Comparison of ENCODE assay signal across 8 cellular contexts in the genomic region with DNA sequence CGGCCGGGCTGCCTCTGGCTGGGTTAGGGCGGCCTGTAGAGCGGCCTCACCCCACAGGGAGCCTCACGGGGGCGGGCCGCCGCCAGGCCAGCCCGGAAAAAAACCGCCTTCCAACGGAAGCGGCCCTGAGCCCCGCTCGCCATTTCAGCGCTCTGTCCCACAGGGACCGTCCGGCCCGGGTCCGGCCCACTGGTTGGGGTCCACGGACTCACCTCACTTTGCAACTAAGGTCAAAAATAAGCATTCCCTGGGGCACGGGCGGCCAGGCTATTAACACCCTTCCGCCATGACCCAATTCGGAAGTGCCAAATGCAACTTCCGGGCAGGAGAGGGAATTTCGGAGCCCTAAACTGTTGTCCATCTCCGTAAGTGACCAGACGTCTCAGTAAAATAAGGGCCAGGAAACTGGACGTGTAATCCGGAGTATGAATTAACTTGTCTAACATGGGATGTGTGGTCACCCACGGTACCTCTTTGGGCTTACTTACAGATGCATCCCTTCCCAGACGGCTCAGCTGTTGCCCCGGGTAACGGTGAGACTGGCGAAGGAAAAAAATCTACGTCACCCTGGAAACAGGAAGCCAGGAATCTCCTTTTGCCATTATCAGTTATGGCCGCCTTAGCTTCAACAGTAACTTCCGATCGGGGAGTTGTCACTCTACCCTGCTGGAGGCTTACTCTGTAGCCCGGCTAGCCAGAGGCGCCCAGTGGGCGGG. TPM values are rescaled to one million over a fixed set of nuclear protein-coding genes. Genes with fewer than 3 reads are reported as not detected.
A peak's percentile ranks its signal among the peaks of the same experiment; 100 is the strongest.
DNase-seq lines count a peak whose midpoint lies in the region; ATAC-seq and TF ChIP-seq lines count a peak whose summit lies in the region.

A gene with protein sequence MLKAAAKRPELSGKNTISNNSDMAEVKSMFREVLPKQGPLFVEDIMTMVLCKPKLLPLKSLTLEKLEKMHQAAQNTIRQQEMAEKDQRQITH (minus strand): TSS at position 548 of the 716 bp plus-strand sequence. CDS start 1,023 bp downstream, outside the sequence.

- peaks cover 0 to 7% (median 4%) of the 10 kb centered on the region in 5 donors for H3K36me3 Mint-ChIP-seq in naive thymus-derived CD4-positive, alpha-beta T cell

- H3K4me1 ChIP-seq in naive thymus-derived CD4-positive, alpha-beta T cell (ENCODE audit: control insufficient read depth in 2 of 2, insufficient read depth in 2 of 2, low read length in 2 of 2) = peaks cover 7 to 17% of the 10 kb centered on the region in 2 donors

- H3K27ac Mint-ChIP-seq in naive thymus-derived CD4-positive, alpha-beta T cell = peak within 1 kb of the TSS; percentile 97 to 100 (median 99)

- H3K27ac ChIP-seq in naive thymus-derived CD4-positive, alpha-beta T cell (ENCODE audit: low read depth, low read length) = peak within 1 kb of the TSS; percentile 100

- peaks cover 24 to 66% (median 58%) of the 10 kb centered on the region in 7 donors for H3K4me1 Mint-ChIP-seq in naive thymus-derived CD4-positive, alpha-beta T cell

- TF ChIP-seq CTCF in fibroblast of mammary gland (conservative IDR thresholded peaks at IDR 0.05; ENCODE audit: control insufficient read depth, insufficient read depth, low read depth, low read length) = no peak

- intact Hi-C loops in naive thymus-derived CD4-positive, alpha-beta T cell (cut with micrococcal nuclease) = loop anchor here (1.0 to 5.0 kb wide), 25 partner anchors 10 to 1529 kb away; a partner anchor contains a TSS

- no peaks in the 10 kb centered on the region for H3K27me3 ChIP-seq in naive thymus-derived CD4-positive, alpha-beta T cell (ENCODE audit: control insufficient read depth in 2 of 2, insufficient read depth in 2 of 2, low read length in 2 of 2)

- H3K9me3 Mint-ChIP-seq in naive thymus-derived CD4-positive, alpha-beta T cell = no peaks in the 10 kb centered on the region

- H3K9me3 ChIP-seq in naive thymus-derived CD4-positive, alpha-beta T cell (ENCODE audit: control insufficient read depth in 2 of 3, low read length in 3 of 3) = no peaks in the 10 kb centered on the region

- no peaks in the 10 kb centered on the region for H3K27me3 Mint-ChIP-seq in naive thymus-derived CD4-positive, alpha-beta T cell

- peak; percentile 73 for ATAC-seq in GM19438 (IDR thresholded peaks at IDR 0.05; ENCODE audit: low read depth, unreplicated experiment)
- ATAC-seq in HG03520 (IDR thresholded peaks at IDR 0.05; ENCODE audit: unreplicated experiment) = peak; percentile 78
- peak; percentile 63 for ATAC-seq in naive thymus-derived CD4-positive, alpha-beta T cell

- H3K4me3 ChIP-seq in fibroblast of mammary gland (ENCODE audit: control insufficient read depth, low read depth, low read length) = peak within 1 kb of the TSS; percentile 91
- H3K4me3 ChIP-seq in naive thymus-derived CD4-positive, alpha-beta T cell (ENCODE audit: low read length) = peak within 1 kb of the TSS; percentile 97

- peaks cover 0 to 11% (median 0%) of the 10 kb centered on the region in 3 experiments for H3K36me3 ChIP-seq in naive thymus-derived CD4-positive, alpha-beta T cell (ENCODE audit: control insufficient read depth in 2 of 3, insufficient read depth in 3 of 3, low read length in 3 of 3)

- CTCF ChIA-PET in naive thymus-derived CD4-positive, alpha-beta T cell (lab: Charles Lee) = interaction anchor here (0.8 to 1.4 kb wide), 2 partner anchors 21 to 37 kb away, joined by 3 to 6 read pairs; no protein-coding TSS in a partner anchor

- peak within 1 kb of the TSS; percentile 86 to 100 (median 98) for H3K4me3 Mint-ChIP-seq in naive thymus-derived CD4-positive, alpha-beta T cell

- DNase-seq in DMS153 (lab: John Stamatoyannopoulos, UW) = peak; percentile 100
- peak; percentile 99 for DNase-seq in NCI-H82 (lab: John Stamatoyannopoulos, UW)
- peak; percentile 90 to 94 for DNase-seq in activated T-cell treated with anti-CD3 and anti-CD28 coated beads, Interleukin-2, amount 50 U/mL, for 48 hours
- DNase-seq in fibroblast of mammary gland (ENCODE audit: low read depth) = peak; percentile 100
- DNase-seq in naive thymus-derived CD4-positive, alpha-beta T cell = peak in 4 of 9 donors; percentile 70 to 98 (median 90)
- no peak for DNase-seq in stimulated activated CD4-positive, alpha-beta T cell treated with anti-CD3 and anti-CD28 coated beads, Interleukin-12 subunit alpha, Interleukin-12 subunit beta, amount 100 ng/mL, for 4 hours

- POLR2A ChIA-PET in naive thymus-derived CD4-positive, alpha-beta T cell (lab: Charles Lee) = interaction anchor here (0.6 to 2.0 kb wide), 22 partner anchors 9 to 710 kb away, joined by 3 to 10 read pairs (median 3); no protein-coding TSS in a partner anchor

RNA-seq across cellular contexts. Expression of the gene that starts here (rescaled TPM):
- 10 to 100 TPM; 22.2 to 64.2 (median 44.6) TPM for total RNA-seq in naive thymus-derived CD4-positive, alpha-beta T cell
- polyA plus RNA-seq in naive thymus-derived CD4-positive, alpha-beta T cell = 10 to 100 TPM; 31.5 to 32.5 TPM
